Comparison of ENCODE assay signal across 13 cellular contexts in the genomic region with DNA sequence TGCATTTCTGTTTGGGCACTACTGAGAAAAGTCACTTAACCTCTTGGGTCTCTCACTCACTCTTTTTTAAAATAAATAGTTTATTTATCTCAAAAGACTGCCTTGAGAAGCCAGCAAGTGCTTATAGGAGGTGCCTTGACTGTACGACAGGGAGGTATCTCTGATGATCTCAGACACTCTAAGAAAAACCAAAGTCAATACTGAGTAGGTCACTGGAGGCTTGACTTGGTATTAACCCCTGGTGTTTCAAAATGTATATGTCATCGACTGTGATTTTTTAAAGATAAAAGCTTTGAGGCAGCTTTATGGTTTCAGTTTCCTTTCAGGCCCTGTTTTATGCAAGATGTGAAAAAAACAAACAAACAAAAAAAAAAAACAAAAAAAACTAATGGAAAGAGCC. TPM values are rescaled to one million over a fixed set of nuclear protein-coding genes. Genes with fewer than 3 reads are reported as not detected.
A peak's percentile ranks its signal among the peaks of the same experiment; 100 is the strongest.
DNase-seq lines count a peak whose midpoint lies in the region; ATAC-seq and TF ChIP-seq lines count a peak whose summit lies in the region.
"Had no signal": no experiment of that assay in that cellular context is flagged by ENCODE, and none has a peak within 500 bp of the region (broad histone marks: within the 10 kb centered on the region; RNA-seq: fewer than 3 reads in every experiment).

No MANE protein-coding gene starts in this region.

- H3K9ac ChIP-seq in neural progenitor cell = no peak overlapping the region

- TF ChIP-seq POLR2A in spleen (IDR thresholded peaks at IDR 0.05) = no peak

- intact Hi-C loops in spleen (cut with DNase I; ENCODE audit: low total_unique reads) = no loop called here

- H3K27ac Mint-ChIP-seq in CD4-positive, CD25-positive, alpha-beta regulatory T cell = peak overlapping the region in 1 of 3 donors; percentile 59
- H3K27ac Mint-ChIP-seq in neural progenitor cell = no peak overlapping the region
- H3K27ac Mint-ChIP-seq: activated naive CD4-positive, alpha-beta T cell treated with anti-CD3 and anti-CD28 coated beads for 36 hours; B cell had no signal

- H3K9me3 ChIP-seq in CD4-positive, CD25-positive, alpha-beta regulatory T cell (ENCODE audit: control insufficient read depth in 2 of 2, low read length in 2 of 2) = no peaks in the 10 kb centered on the region
- H3K9me3 ChIP-seq in neural progenitor cell (ENCODE audit: low read depth) = no peaks in the 10 kb centered on the region
- peaks cover 0 to 8% (median 0%) of the 10 kb centered on the region in 8 donors for H3K9me3 ChIP-seq in spleen
- H3K9me3 ChIP-seq in WERI-Rb-1 (ENCODE audit: severe bottlenecking) = peaks cover 6% of the 10 kb centered on the region
- H3K9me3 ChIP-seq: sigmoid colon had no signal

- no peaks in the 10 kb centered on the region for H4K20me1 ChIP-seq in neural progenitor cell (ENCODE audit: low read depth)

- no peaks in the 10 kb centered on the region for H3F3A ChIP-seq in neural progenitor cell (ENCODE audit: low read depth)

- peak overlapping the region in 3 of 4 donors; percentile 25 to 58 (median 28) for H3K4me3 Mint-ChIP-seq in CD4-positive, CD25-positive, alpha-beta regulatory T cell
- no peak overlapping the region for H3K4me3 Mint-ChIP-seq in neural progenitor cell
- H3K4me3 Mint-ChIP-seq: activated naive CD4-positive, alpha-beta T cell treated with anti-CD3 and anti-CD28 coated beads for 36 hours; B cell had no signal

- no peaks in the 10 kb centered on the region for H3K27me3 ChIP-seq in CD4-positive, CD25-positive, alpha-beta regulatory T cell (ENCODE audit: control insufficient read depth, insufficient read depth, low read length)
- no peaks in the 10 kb centered on the region for H3K27me3 ChIP-seq in neural progenitor cell
- no peaks in the 10 kb centered on the region for H3K27me3 ChIP-seq in spleen (replicated peaks in 1 of 7)
- no peaks in the 10 kb centered on the region for H3K27me3 ChIP-seq in WERI-Rb-1 (ENCODE audit: insufficient read depth, low read depth, severe bottlenecking)
- H3K27me3 ChIP-seq: sigmoid colon had no signal

- no peak overlapping the region for H2AFZ ChIP-seq in neural progenitor cell (replicated peaks)

- peaks cover 7% of the 10 kb centered on the region for H3K79me2 ChIP-seq in neural progenitor cell (ENCODE audit: low read depth)

- H3K27me3 Mint-ChIP-seq in CD4-positive, CD25-positive, alpha-beta regulatory T cell = no peaks in the 10 kb centered on the region
- no peaks in the 10 kb centered on the region for H3K27me3 Mint-ChIP-seq in neural progenitor cell (ENCODE audit: insufficient read depth, low read depth)
- H3K27me3 Mint-ChIP-seq: B cell had no signal

- peaks cover 6% of the 10 kb centered on the region for H3K4me1 ChIP-seq in CD4-positive, CD25-positive, alpha-beta regulatory T cell (ENCODE audit: control insufficient read depth, insufficient read depth, low read length, poor library complexity, severe bottlenecking)
- H3K4me1 ChIP-seq in neural progenitor cell = no peaks in the 10 kb centered on the region
- H3K4me1 ChIP-seq in spleen = peaks cover 0 to 6% (median 0%) of the 10 kb centered on the region in 6 donors
- H3K4me1 ChIP-seq: sigmoid colon had no signal

- WGBS in spleen, 5 donors = 48 to 72% (median 67%) methylated on average over 2 of the region's 2 CpGs

- no peaks in the 10 kb centered on the region for H3K36me3 ChIP-seq in CD4-positive, CD25-positive, alpha-beta regulatory T cell (ENCODE audit: control insufficient read depth, insufficient read depth, low read length)
- H3K36me3 ChIP-seq in neural progenitor cell (no peaks in the 10 kb centered on the region), spleen (peaks cover 0 to 11% (median 0%) of the 10 kb centered on the region in 6 donors), WERI-Rb-1 (peaks cover 6% of the 10 kb centered on the region)
- H3K36me3 ChIP-seq: sigmoid colon had no signal

- peaks cover 11 to 36% (median 21%) of the 10 kb centered on the region in 4 donors for H3K4me1 Mint-ChIP-seq in CD4-positive, CD25-positive, alpha-beta regulatory T cell
- no peaks in the 10 kb centered on the region for H3K4me1 Mint-ChIP-seq in neural progenitor cell

- peaks cover 40% of the 10 kb centered on the region for H3K36me3 Mint-ChIP-seq in CD4-positive, CD25-positive, alpha-beta regulatory T cell
- peaks cover 10% of the 10 kb centered on the region for H3K36me3 Mint-ChIP-seq in neural progenitor cell

- peak in 2 of 3 donors; percentile 46 to 83 for DNase-seq in CD4-positive, CD25-positive, alpha-beta regulatory T cell
- DNase-seq in OCI-M1 (lab: John Stamatoyannopoulos, UW) = peak; percentile 47
- no peak for DNase-seq in neural progenitor cell (ENCODE audit: low spot score)
- DNase-seq in spleen = no peak
- DNase-seq in middle frontal gyrus (ENCODE audit: extremely low spot score, low spot score) = no peak
- no peak for DNase-seq in WERI-Rb-1
- DNase-seq: activated naive CD4-positive, alpha-beta T cell treated with anti-CD3 and anti-CD28 coated beads for 36 hours; midbrain; sigmoid colon had no signal

- peaks cover 0 to 4% (median 0%) of the 10 kb centered on the region in 7 donors for H3K9me3 Mint-ChIP-seq in CD4-positive, CD25-positive, alpha-beta regulatory T cell
- peaks cover 7% of the 10 kb centered on the region for H3K9me3 Mint-ChIP-seq in neural progenitor cell

- ATAC-seq in CD4-positive, CD25-positive, alpha-beta regulatory T cell (ENCODE audit: low read depth in 2 of 2) = peak; percentile 89 to 90
- ATAC-seq in GM18867 (IDR thresholded peaks at IDR 0.05; ENCODE audit: unreplicated experiment) = peak; percentile 62
- ATAC-seq in HG02798 (IDR thresholded peaks at IDR 0.05; ENCODE audit: poor library complexity, unreplicated experiment) = peak; percentile 44

- H3K4me3 ChIP-seq in CD4-positive, CD25-positive, alpha-beta regulatory T cell (ENCODE audit: low read depth, low read length) = peak overlapping the region; percentile 57
- no peak overlapping the region for H3K4me3 ChIP-seq in neural progenitor cell
- H3K4me3 ChIP-seq in spleen = no peak overlapping the region
- no peak overlapping the region for H3K4me3 ChIP-seq in WERI-Rb-1 (ENCODE audit: low read depth, low read length)
- H3K4me3 ChIP-seq: sigmoid colon had no signal

- peak overlapping the region; percentile 58 for H3K27ac ChIP-seq in CD4-positive, CD25-positive, alpha-beta regulatory T cell (ENCODE audit: insufficient read depth, low read length, poor library complexity, severe bottlenecking)
- H3K27ac ChIP-seq in neural progenitor cell (no peak overlapping the region), spleen (no peak overlapping the region), WERI-Rb-1 (no peak overlapping the region)
- H3K27ac ChIP-seq: sigmoid colon, VCaP had no signal

- TF ChIP-seq CTCF in neural progenitor cell (IDR thresholded peaks at IDR 0.05) (no peak), spleen (IDR thresholded peaks at IDR 0.05 in 8 of 11, conservative IDR thresholded peaks at IDR 0.05 in 3 of 11) (no peak), WERI-Rb-1 (IDR thresholded peaks at IDR 0.05; ENCODE audit: low read depth, low read length) (no peak)

- H3K4me2 ChIP-seq in neural progenitor cell = no peak overlapping the region

RNA-seq across cellular contexts. Expression of gene MREG, which starts 33.7 kb away (rescaled TPM):
- total RNA-seq in CD4-positive, CD25-positive, alpha-beta regulatory T cell = 10.8 TPM
- polyA plus RNA-seq in CD4-positive, CD25-positive, alpha-beta regulatory T cell = 1 to 10 TPM in 3 of 4 donors, under 1 TPM in 1; 0.75 to 2.6 (median 2.0) TPM
- total RNA-seq in neural progenitor cell (ENCODE audit: low replicate concordance) (11.0 and 19.1 TPM in 2 replicates), spleen (1 to 10 TPM; 4.6 to 8.3 (median 6.6) TPM)
- polyA plus RNA-seq in spleen = 1 to 10 TPM; 4.5 to 7.0 (median 4.8) TPM

Comparison
In these comparisons a context has a peak if more than half of its experiments do, and no peak if none do; other contexts are left out.
1. DNase-seq: peak in CD4-positive, CD25-positive, alpha-beta regulatory T cell (2 of 3) and OCI-M1 (single experiment); none in neural progenitor cell (single experiment), spleen (single experiment), middle frontal gyrus (single experiment) and WERI-Rb-1 (single experiment).
2. Peak in every context shown above with its lines, with median percentiles within 50 percentile points of each other: ATAC-seq.